In genomic region chr6:42043787-42044475, GRCh38 we compare ENCODE assay signal across 1 cellular context.
TF ChIP-seq lines count a peak whose summit lies in the region.

No MANE protein-coding gene starts in this region.

TF ChIP-seq in HepG2, 621 proteins besides CTCF, POLR2A, EP300 and RAD21 (continued from another document and continues in another):
- TF ChIP-seq, protein P1, sequence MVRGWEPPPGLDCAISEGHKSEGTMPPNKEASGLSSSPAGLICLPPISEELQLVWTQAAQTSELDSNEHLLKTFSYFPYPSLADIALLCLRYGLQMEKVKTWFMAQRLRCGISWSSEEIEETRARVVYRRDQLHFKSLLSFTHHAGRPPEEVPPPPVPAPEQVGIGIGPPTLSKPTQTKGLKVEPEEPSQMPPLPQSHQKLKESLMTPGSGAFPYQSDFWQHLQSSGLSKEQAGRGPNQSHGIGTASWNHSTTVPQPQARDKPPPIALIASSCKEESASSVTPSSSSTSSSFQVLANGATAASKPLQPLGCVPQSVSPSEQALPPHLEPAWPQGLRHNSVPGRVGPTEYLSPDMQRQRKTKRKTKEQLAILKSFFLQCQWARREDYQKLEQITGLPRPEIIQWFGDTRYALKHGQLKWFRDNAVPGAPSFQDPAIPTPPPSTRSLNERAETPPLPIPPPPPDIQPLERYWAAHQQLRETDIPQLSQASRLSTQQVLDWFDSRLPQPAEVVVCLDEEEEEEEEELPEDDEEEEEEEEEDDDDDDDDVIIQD (CRISPR knock-in tag; IDR thresholded peaks at IDR 0.05; ENCODE audit: low read depth), result 0 out of 2 replicates have a peak, but pooled peaks have one; percentile 31
- TF ChIP-seq ZNF335 (CRISPR knock-in tag; IDR thresholded peaks at IDR 0.05) (no peak), THAP7 (CRISPR knock-in tag; IDR thresholded peaks at IDR 0.05) (0 out of 2 replicates have a peak, but pooled peaks have one; percentile 74), U2AF1 (optimal IDR thresholded peaks at IDR 0.05; ENCODE audit: low read depth, low read length) (peak; percentile 89), TCF7 (IDR thresholded peaks at IDR 0.05; ENCODE audit: low read depth) (peak; percentile 22; the same call in 1 of the 2 replicates), NFATC3 (CRISPR knock-in tag; IDR thresholded peaks at IDR 0.05) (0 out of 2 replicates have a peak, but pooled peaks have one; percentile 25), ZBTB1 (CRISPR knock-in tag; IDR thresholded peaks at IDR 0.05; ENCODE audit: borderline replicate concordance) (no peak), SP4 (CRISPR knock-in tag; IDR thresholded peaks at IDR 0.05) (peak; percentile 69; the same call in 1 of the 2 replicates), U2AF2 (IDR thresholded peaks at IDR 0.05; ENCODE audit: low read depth, low read length) (no peak), HDAC1 (CRISPR knock-in tag; IDR thresholded peaks at IDR 0.05) (peak; percentile 62), MLLT10 (CRISPR knock-in tag; IDR thresholded peaks at IDR 0.05) (no peak), ZKSCAN8 (CRISPR knock-in tag; IDR thresholded peaks at IDR 0.05; ENCODE audit: borderline replicate concordance) (peak; percentile 73; the same call in 1 of the 2 replicates), ESRRA (CRISPR knock-in tag; IDR thresholded peaks at IDR 0.05; ENCODE audit: low read depth) (0 out of 2 replicates have a peak, but pooled peaks have one; percentile 27), ZNF10 (CRISPR knock-in tag; IDR thresholded peaks at IDR 0.05; ENCODE audit: borderline replicate concordance, low read depth) (no peak), NONO (IDR thresholded peaks at IDR 0.05) (no peak), NONO (CRISPR knock-in tag; conservative IDR thresholded peaks at IDR 0.05) (peak; percentile 57), ARID5B (CRISPR knock-in tag; IDR thresholded peaks at IDR 0.05) (peak; percentile 25; the same call in 1 of the 2 replicates), ZNF430 (CRISPR knock-in tag; IDR thresholded peaks at IDR 0.05) (no peak), ARNT2 (CRISPR knock-in tag; IDR thresholded peaks at IDR 0.05; ENCODE audit: low read depth) (0 out of 2 replicates have a peak, but pooled peaks have one; percentile 60), ATF2 (CRISPR knock-in tag; IDR thresholded peaks at IDR 0.05) (0 out of 2 replicates have a peak, but pooled peaks have one; percentile 41), ZBTB7B (CRISPR knock-in tag; IDR thresholded peaks at IDR 0.05) (no peak), KAT8 (CRISPR knock-in tag; IDR thresholded peaks at IDR 0.05) (peak; percentile 63), MIXL1 (CRISPR knock-in tag; IDR thresholded peaks at IDR 0.05) (peak; percentile 46; the same call in 1 of the 2 replicates), ARNTL (CRISPR knock-in tag; IDR thresholded peaks at IDR 0.05) (no peak; the same call in 1 of the 2 replicates), ZNF614 (CRISPR knock-in tag; IDR thresholded peaks at IDR 0.05; ENCODE audit: borderline replicate concordance) (0 out of 2 replicates have a peak, but pooled peaks have one; percentile 37), ZNF850 (CRISPR knock-in tag; conservative IDR thresholded peaks at IDR 0.05) (no peak), ZNF451 (CRISPR knock-in tag; IDR thresholded peaks at IDR 0.05) (peak; percentile 57), GLI4 (CRISPR knock-in tag; IDR thresholded peaks at IDR 0.05; ENCODE audit: borderline replicate concordance) (0 out of 2 replicates have a peak, but pooled peaks have one; percentile 75), ZNF83 (CRISPR knock-in tag; IDR thresholded peaks at IDR 0.05; ENCODE audit: borderline replicate concordance) (no peak), ZNF512B (CRISPR knock-in tag; IDR thresholded peaks at IDR 0.05; ENCODE audit: borderline replicate concordance) (no peak), CENPX (CRISPR knock-in tag; IDR thresholded peaks at IDR 0.05) (no peak), ZNF337 (CRISPR knock-in tag; IDR thresholded peaks at IDR 0.05; ENCODE audit: borderline replicate concordance, low read depth) (peak; percentile 62; the same call in 1 of the 2 replicates), ZNF460 (CRISPR knock-in tag; IDR thresholded peaks at IDR 0.05; ENCODE audit: borderline replicate concordance) (no peak)
- TF ChIP-seq, protein P2, sequence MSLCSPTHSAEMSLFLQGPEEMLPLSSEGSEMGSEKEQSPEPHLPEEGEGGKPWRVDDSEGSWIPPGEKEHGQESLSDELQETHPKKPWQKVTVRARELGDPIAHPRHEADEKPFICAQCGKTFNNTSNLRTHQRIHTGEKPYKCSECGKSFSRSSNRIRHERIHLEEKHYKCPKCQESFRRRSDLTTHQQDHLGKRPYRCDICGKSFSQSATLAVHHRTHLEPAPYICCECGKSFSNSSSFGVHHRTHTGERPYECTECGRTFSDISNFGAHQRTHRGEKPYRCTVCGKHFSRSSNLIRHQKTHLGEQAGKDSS (CRISPR knock-in tag; IDR thresholded peaks at IDR 0.05; ENCODE audit: borderline replicate concordance, low read depth), result peak; percentile 60; the same call in 1 of the 2 replicates
- TF ChIP-seq, protein P3, sequence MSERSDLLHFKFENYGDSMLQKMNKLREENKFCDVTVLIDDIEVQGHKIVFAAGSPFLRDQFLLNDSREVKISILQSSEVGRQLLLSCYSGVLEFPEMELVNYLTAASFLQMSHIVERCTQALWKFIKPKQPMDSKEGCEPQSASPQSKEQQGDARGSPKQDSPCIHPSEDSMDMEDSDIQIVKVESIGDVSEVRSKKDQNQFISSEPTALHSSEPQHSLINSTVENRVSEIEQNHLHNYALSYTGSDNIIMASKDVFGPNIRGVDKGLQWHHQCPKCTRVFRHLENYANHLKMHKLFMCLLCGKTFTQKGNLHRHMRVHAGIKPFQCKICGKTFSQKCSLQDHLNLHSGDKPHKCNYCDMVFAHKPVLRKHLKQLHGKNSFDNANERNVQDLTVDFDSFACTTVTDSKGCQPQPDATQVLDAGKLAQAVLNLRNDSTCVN (CRISPR knock-in tag; IDR thresholded peaks at IDR 0.05; ENCODE audit: borderline replicate concordance), result peak; percentile 19
- TF ChIP-seq, protein P4, sequence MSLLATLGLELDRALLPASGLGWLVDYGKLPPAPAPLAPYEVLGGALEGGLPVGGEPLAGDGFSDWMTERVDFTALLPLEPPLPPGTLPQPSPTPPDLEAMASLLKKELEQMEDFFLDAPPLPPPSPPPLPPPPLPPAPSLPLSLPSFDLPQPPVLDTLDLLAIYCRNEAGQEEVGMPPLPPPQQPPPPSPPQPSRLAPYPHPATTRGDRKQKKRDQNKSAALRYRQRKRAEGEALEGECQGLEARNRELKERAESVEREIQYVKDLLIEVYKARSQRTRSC (CRISPR knock-in tag; IDR thresholded peaks at IDR 0.05; ENCODE audit: low read depth), result no peak
- TF ChIP-seq, protein P5, sequence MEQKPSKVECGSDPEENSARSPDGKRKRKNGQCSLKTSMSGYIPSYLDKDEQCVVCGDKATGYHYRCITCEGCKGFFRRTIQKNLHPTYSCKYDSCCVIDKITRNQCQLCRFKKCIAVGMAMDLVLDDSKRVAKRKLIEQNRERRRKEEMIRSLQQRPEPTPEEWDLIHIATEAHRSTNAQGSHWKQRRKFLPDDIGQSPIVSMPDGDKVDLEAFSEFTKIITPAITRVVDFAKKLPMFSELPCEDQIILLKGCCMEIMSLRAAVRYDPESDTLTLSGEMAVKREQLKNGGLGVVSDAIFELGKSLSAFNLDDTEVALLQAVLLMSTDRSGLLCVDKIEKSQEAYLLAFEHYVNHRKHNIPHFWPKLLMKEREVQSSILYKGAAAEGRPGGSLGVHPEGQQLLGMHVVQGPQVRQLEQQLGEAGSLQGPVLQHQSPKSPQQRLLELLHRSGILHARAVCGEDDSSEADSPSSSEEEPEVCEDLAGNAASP (CRISPR knock-in tag; IDR thresholded peaks at IDR 0.05; ENCODE audit: borderline replicate concordance), result no peak
- TF ChIP-seq, protein P6, sequence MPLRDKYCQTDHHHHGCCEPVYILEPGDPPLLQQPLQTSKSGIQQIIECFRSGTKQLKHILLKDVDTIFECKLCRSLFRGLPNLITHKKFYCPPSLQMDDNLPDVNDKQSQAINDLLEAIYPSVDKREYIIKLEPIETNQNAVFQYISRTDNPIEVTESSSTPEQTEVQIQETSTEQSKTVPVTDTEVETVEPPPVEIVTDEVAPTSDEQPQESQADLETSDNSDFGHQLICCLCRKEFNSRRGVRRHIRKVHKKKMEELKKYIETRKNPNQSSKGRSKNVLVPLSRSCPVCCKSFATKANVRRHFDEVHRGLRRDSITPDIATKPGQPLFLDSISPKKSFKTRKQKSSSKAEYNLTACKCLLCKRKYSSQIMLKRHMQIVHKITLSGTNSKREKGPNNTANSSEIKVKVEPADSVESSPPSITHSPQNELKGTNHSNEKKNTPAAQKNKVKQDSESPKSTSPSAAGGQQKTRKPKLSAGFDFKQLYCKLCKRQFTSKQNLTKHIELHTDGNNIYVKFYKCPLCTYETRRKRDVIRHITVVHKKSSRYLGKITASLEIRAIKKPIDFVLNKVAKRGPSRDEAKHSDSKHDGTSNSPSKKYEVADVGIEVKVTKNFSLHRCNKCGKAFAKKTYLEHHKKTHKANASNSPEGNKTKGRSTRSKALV (CRISPR knock-in tag; IDR thresholded peaks at IDR 0.05), result no peak
- TF ChIP-seq, protein P7, sequence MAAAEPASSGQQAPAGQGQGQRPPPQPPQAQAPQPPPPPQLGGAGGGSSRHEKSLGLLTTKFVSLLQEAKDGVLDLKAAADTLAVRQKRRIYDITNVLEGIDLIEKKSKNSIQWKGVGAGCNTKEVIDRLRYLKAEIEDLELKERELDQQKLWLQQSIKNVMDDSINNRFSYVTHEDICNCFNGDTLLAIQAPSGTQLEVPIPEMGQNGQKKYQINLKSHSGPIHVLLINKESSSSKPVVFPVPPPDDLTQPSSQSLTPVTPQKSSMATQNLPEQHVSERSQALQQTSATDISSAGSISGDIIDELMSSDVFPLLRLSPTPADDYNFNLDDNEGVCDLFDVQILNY (CRISPR knock-in tag; conservative IDR thresholded peaks at IDR 0.05), result no peak
- TF ChIP-seq, protein P8, sequence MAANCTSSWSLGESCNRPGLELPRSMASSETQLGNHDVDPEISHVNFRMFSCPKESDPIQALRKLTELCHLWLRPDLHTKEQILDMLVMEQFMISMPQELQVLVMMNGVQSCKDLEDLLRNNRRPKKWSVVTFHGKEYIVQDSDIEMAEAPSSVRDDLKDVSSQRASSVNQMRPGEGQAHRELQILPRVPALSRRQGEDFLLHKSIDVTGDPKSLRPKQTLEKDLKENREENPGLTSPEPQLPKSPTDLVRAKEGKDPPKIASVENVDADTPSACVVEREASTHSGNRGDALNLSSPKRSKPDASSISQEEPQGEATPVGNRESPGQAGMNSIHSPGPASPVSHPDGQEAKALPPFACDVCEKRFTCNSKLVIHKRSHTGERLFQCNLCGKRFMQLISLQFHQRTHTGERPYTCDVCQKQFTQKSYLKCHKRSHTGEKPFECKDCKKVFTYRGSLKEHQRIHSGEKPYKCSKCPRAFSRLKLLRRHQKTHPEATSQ (CRISPR knock-in tag; IDR thresholded peaks at IDR 0.05; ENCODE audit: borderline replicate concordance), result peak; percentile 43; the same call in 1 of the 2 replicates
